In genomic region chr1:220892086-220892376, GRCh38 we compare ENCODE assay signal across 23 cellular contexts. TPM values are rescaled to one million over a fixed set of nuclear protein-coding genes. Genes with fewer than 3 reads are reported as not detected.
DNase-seq lines count a peak whose midpoint lies in the region; ATAC-seq and TF ChIP-seq lines count a peak whose summit lies in the region.
"Had no signal": no experiment of that assay in that cellular context is flagged by ENCODE, and none has a peak within 500 bp of the region (broad histone marks: within the 10 kb centered on the region; RNA-seq: fewer than 3 reads in every experiment).

No MANE protein-coding gene starts in this region.

- peak overlapping the region; percentile 49 for H3K4me3 Mint-ChIP-seq in glutamatergic neuron (ENCODE audit: unreplicated experiment)
- peak overlapping the region; percentile 78 to 79 for H3K4me3 Mint-ChIP-seq in stimulated activated naive B cell treated with anti-CD40 and anti-IgM and Interleukin-4, amounts not matched to agents 10 μg/mL and 1 μg/mL and 100 μg/mL, for 72 hours

- H3K36me3 ChIP-seq in HUES6 (ENCODE audit: control insufficient read depth, insufficient read depth, low read length), result no peaks in the 10 kb centered on the region

- no peak for ATAC-seq in stimulated activated naive B cell treated with anti-CD40 and anti-IgM and Interleukin-4, amounts not matched to agents 10 μg/mL and 1 μg/mL and 100 μg/mL, for 72 hours (replicated peaks)
- no peak for ATAC-seq in GM18909 (IDR thresholded peaks at IDR 0.05; ENCODE audit: poor library complexity, unreplicated experiment)

- TF ChIP-seq CTCF in GM10266 (IDR thresholded peaks at IDR 0.05; ENCODE audit: control insufficient read depth, insufficient read depth, low read depth, missing control alignments), result no peak
- TF ChIP-seq CTCF in glutamatergic neuron (IDR thresholded peaks at IDR 0.05; ENCODE audit: partially characterized antibody, unreplicated experiment), result no peak
- TF ChIP-seq CTCF in dorsolateral prefrontal cortex (IDR thresholded peaks at IDR 0.05 in 54 of 56, conservative IDR thresholded peaks at IDR 0.05 in 2 of 56; ENCODE audit: low read depth in 1 of 56, partially characterized antibody in 56 of 56), result no peak

- peaks cover 11% of the 10 kb centered on the region for H3K4me1 Mint-ChIP-seq in glutamatergic neuron (ENCODE audit: low read depth, unreplicated experiment)
- H3K4me1 Mint-ChIP-seq in stimulated activated naive B cell treated with anti-CD40 and anti-IgM and Interleukin-4, amounts not matched to agents 10 μg/mL and 1 μg/mL and 100 μg/mL, for 72 hours, result peaks cover 37 to 61% of the 10 kb centered on the region in 2 donors

- H3K36me3 Mint-ChIP-seq in glutamatergic neuron (ENCODE audit: unreplicated experiment), result no peaks in the 10 kb centered on the region
- H3K36me3 Mint-ChIP-seq in stimulated activated naive B cell treated with anti-CD40 and anti-IgM and Interleukin-4, amounts not matched to agents 10 μg/mL and 1 μg/mL and 100 μg/mL, for 72 hours, result peaks cover 0 to 3% of the 10 kb centered on the region in 2 donors

- H3K27ac ChIP-seq in HUES6 (ENCODE audit: low read depth, low read length) (no peak overlapping the region), dorsolateral prefrontal cortex (no peak overlapping the region)
- H3K27ac ChIP-seq: BLaER1 treated with 17β-estradiol and CSF1 and Interleukin-3, amounts not matched to agents 10 nM and 100 nM; HL-60; SK-N-MC had no signal

- peaks cover 57% of the 10 kb centered on the region for H3K4me1 ChIP-seq in HUES6 (ENCODE audit: control insufficient read depth, insufficient read depth, low read length)

- H3K4me3 ChIP-seq in HUES6 (ENCODE audit: low read depth, low read length) (peak overlapping the region; percentile 27; the same call in 1 of the 2 replicates), dorsolateral prefrontal cortex (no peak overlapping the region)
- H3K4me3 ChIP-seq: BLaER1 treated with 17β-estradiol and CSF1 and Interleukin-3, amounts not matched to agents 10 nM and 100 nM; SK-N-MC had no signal

- no peak overlapping the region for H3K9ac ChIP-seq in HUES6 (ENCODE audit: low read length)
- H3K9ac ChIP-seq: BLaER1 treated with 17β-estradiol and CSF1 and Interleukin-3, amounts not matched to agents 10 nM and 100 nM had no signal

- H3K9me3 ChIP-seq in HUES6 (ENCODE audit: control insufficient read depth, insufficient read depth, low read depth, low read length), result no peaks in the 10 kb centered on the region

- intact Hi-C loops in dorsolateral prefrontal cortex (cut with DNase I), result no loop called here

- DNase-seq in GM10266 (ENCODE audit: extremely low spot score) (peak; percentile 21), glutamatergic neuron (no peak), dorsolateral prefrontal cortex (no peak), MV-4-11 (lab: John Stamatoyannopoulos, UW) (no peak)
- DNase-seq in stimulated activated naive B cell treated with anti-CD40 and anti-IgM and Interleukin-4, amounts not matched to agents 10 μg/mL and 1 μg/mL and 100 μg/mL, for 72 hours, result no peak
- DNase-seq: CD4-positive, alpha-beta memory T cell; COR-L47; DMS53; GOT3; NCI-H1092; NCI-H1436; NCI-H187 treated with DMSO at 0.1 percent for 48 hours; NCI-H2107; NCI-H446; NCI-H524 treated with DMSO at 0.1 percent for 48 hours; NCI-H774; SIG-M5 had no signal

- H3K9me3 Mint-ChIP-seq in glutamatergic neuron (ENCODE audit: unreplicated experiment), result peaks cover 16% of the 10 kb centered on the region
- peaks cover 0 to 2% of the 10 kb centered on the region in 2 donors for H3K9me3 Mint-ChIP-seq in stimulated activated naive B cell treated with anti-CD40 and anti-IgM and Interleukin-4, amounts not matched to agents 10 μg/mL and 1 μg/mL and 100 μg/mL, for 72 hours

- no peak overlapping the region for H3K27ac Mint-ChIP-seq in glutamatergic neuron (ENCODE audit: unreplicated experiment)
- H3K27ac Mint-ChIP-seq in stimulated activated naive B cell treated with anti-CD40 and anti-IgM and Interleukin-4, amounts not matched to agents 10 μg/mL and 1 μg/mL and 100 μg/mL, for 72 hours, result peak overlapping the region; percentile 37

- H3K27me3 Mint-ChIP-seq in glutamatergic neuron (ENCODE audit: unreplicated experiment), result peaks cover 61% of the 10 kb centered on the region
- peaks cover 68 to 82% of the 10 kb centered on the region in 2 donors for H3K27me3 Mint-ChIP-seq in stimulated activated naive B cell treated with anti-CD40 and anti-IgM and Interleukin-4, amounts not matched to agents 10 μg/mL and 1 μg/mL and 100 μg/mL, for 72 hours

- H3K27me3 ChIP-seq in HUES6 (ENCODE audit: control insufficient read depth, insufficient read depth, low read length) (peaks cover 100% of the 10 kb centered on the region), dorsolateral prefrontal cortex (peaks cover 25 to 100% (median 95%) of the 10 kb centered on the region in 45 donors)

RNA-seq across cellular contexts. Expression of gene HLX, which starts 12.8 kb away (rescaled TPM):
- total RNA-seq in glutamatergic neuron (ENCODE audit: unreplicated experiment), result 0.56 TPM
- 1 to 10 TPM in 94 of 120 experiments, under 1 TPM in 26; 0.25 to 5.3 (median 1.6) TPM for total RNA-seq in dorsolateral prefrontal cortex
- total RNA-seq: G401 had no signal
